8 cellular contexts compared by ENCODE assay signal in the genomic region with DNA sequence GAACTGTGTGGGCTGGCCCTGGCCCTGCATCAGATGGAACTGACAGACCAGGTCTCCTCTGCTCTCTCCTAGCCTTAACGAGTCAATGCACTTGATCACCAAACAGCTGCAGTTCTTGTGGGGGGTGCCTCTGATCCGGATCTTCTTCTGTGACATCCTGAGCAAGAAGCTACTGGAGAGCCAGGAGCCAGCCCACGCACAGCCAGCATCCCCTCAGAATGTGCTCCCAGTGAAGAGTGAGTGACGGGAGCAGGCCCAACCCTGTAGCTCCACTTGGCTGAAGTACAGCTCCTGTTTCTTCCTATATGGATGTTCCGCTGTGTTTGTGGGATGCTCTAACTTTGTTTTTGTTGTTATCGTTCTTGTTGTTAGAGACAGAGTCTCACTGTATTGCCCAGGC.
"Had no signal": no experiment of that assay in that cellular context is flagged by ENCODE, and none has a peak within 500 bp of the region (broad histone marks: within the 10 kb centered on the region; RNA-seq: fewer than 3 reads in every experiment).

No MANE protein-coding gene starts in this region.

- DNase-seq: GM23248, GOT3, H7, HFFc6, IMR-90, KG1 had no signal

- H3K4me3 ChIP-seq: GM23248, HAP-1, K562 had no signal

- FAIRE-seq: K562 had no signal
